9 cellular contexts compared by ENCODE assay signal in genomic region chr10:121662945-121663917, GRCh38.
A peak's percentile ranks its signal among the peaks of the same experiment; 100 is the strongest.
DNase-seq lines count a peak whose midpoint lies in the region; ATAC-seq and TF ChIP-seq lines count a peak whose summit lies in the region.
"Had no signal": no experiment of that assay in that cellular context is flagged by ENCODE, and none has a peak within 500 bp of the region (broad histone marks: within the 10 kb centered on the region; RNA-seq: fewer than 3 reads in every experiment).

No MANE protein-coding gene starts in this region.

- BruUV-seq in Panc1 (replicated peaks; lab: Mats Ljungman, UMichigan): no TSS peak

- H3K27ac ChIP-seq in Panc1 (ENCODE audit: low read length) (no peak overlapping the region), tibial artery (no peak overlapping the region)

- H3K4me3 ChIP-seq in AG10803 (ENCODE audit: low read length) (no peak overlapping the region), Panc1 (ENCODE audit: low read depth in 2 of 2, low read length in 2 of 2) (no peak overlapping the region), tibial artery (no peak overlapping the region)

- POLR2A ChIA-PET in Panc1 (lab: Charles Lee): no interaction called here

- CTCF ChIA-PET in Panc1 (lab: Charles Lee): no interaction called here

- intact Hi-C loops in Panc1 (cut with micrococcal nuclease; ENCODE audit: unreplicated experiment) (no loop called here), tibial artery (cut with DNase I; ENCODE audit: low total_unique reads) (no loop called here)

- TF ChIP-seq CTCF in AG10803 (conservative IDR thresholded peaks at IDR 0.05; ENCODE audit: low read length): 0 out of 2 replicates have a peak, but pooled peaks have one; percentile 7
- TF ChIP-seq CTCF in GM12874 (IDR thresholded peaks at IDR 0.05; ENCODE audit: insufficient read depth, low read depth, low read length): peak; percentile 40; the same call in 1 of the 2 replicates
- peak; percentile 73 for TF ChIP-seq CTCF in Panc1 (IDR thresholded peaks at IDR 0.05)
- TF ChIP-seq CTCF in tibial artery (IDR thresholded peaks at IDR 0.05): no peak

- ATAC-seq in Panc1: peak; percentile 51

- H3K9me3 ChIP-seq in Panc1 (ENCODE audit: control insufficient read depth, insufficient read depth, low read depth, low read length) (no peaks in the 10 kb centered on the region), tibial artery (no peaks in the 10 kb centered on the region)

- H3K27me3 ChIP-seq in Panc1 (ENCODE audit: control insufficient read depth, insufficient read depth, low read length) (no peaks in the 10 kb centered on the region), tibial artery (no peaks in the 10 kb centered on the region)

- H3K36me3 ChIP-seq in Panc1 (ENCODE audit: control insufficient read depth, insufficient read depth, low read length): no peaks in the 10 kb centered on the region
- no peaks in the 10 kb centered on the region for H3K36me3 ChIP-seq in tibial artery

- no peaks in the 10 kb centered on the region for H3K4me1 ChIP-seq in Panc1 (ENCODE audit: control insufficient read depth, insufficient read depth, low read length)
- peaks cover 0 to 21% (median 16%) of the 10 kb centered on the region in 4 donors for H3K4me1 ChIP-seq in tibial artery

- in situ Hi-C loops in Panc1 (cut with HindIII; ENCODE audit: low pct_unique_long_range_greater_than_20kb, low sequenced_read_pairs): no loop called here

- DNase-seq in AG10803 (ENCODE audit: low read depth) (no peak), Panc1 (ENCODE audit: low read depth, low spot score) (no peak), iPS DF 4.7 (ENCODE audit: extremely low read depth, low spot score) (peak; percentile 46), tibial artery (no peak), NCI-H2227 (lab: John Stamatoyannopoulos, UW; ENCODE audit: unreplicated experiment) (no peak), UCSD-AML1 (lab: John Stamatoyannopoulos, UW; ENCODE audit: unreplicated experiment) (no peak)
- no peak for DNase-seq in activated effector memory CD4-positive, alpha-beta T cell treated with Interleukin-2 at 50 U/mL for 16 hours
- DNase-seq: GOT3 had no signal

Comparison
In these comparisons a context has a peak if more than half of its experiments do, and no peak if none do; other contexts are left out.
1. CTCF ChIP-seq: peak in AG10803 (single experiment), GM12874 (single experiment) and Panc1 (single experiment); none in tibial artery (0 of 2).